8 cellular contexts compared by ENCODE assay signal in the genomic region with DNA sequence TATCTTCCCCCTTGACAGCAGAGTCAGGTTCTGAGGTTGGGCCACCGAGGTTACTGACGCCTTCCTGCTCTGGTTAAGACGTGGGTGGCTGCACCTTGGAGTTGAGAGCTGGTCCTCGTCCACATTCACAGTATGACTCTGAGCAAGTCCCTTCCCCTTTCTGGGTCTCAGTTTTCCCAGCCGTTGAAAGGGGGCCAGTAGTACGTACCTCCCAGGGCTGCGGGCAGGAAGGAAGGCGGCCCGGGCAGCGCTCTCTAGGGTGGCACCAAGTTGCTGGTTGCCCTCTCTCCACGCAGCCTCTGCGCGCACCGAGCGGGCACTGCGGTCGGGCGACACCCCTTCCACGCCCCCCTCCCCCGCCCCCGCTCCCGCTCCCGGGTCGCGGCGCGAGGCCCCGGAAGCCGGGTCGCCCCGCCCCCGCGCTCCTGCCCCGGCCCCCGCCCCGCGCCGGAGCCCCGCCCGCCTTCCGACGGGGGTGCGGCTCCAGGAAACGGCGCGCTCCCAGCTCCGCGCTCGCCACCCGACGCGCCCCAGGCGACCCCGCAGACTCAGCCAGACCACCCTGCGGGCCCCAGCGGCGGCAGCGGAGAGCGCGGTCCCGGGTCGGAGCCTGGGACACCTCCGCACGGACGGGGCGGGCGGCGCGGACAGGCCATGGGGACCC. TPM values are rescaled to one million over a fixed set of nuclear protein-coding genes. Genes with fewer than 3 reads are reported as not detected.
DNase-seq lines count a peak whose midpoint lies in the region; ATAC-seq and TF ChIP-seq lines count a peak whose summit lies in the region.

EHBP1L1 (plus strand) TSS at position 486 of the 664 bp plus-strand sequence. CDS start 250 bp downstream, outside the sequence.

- H3K9me3 ChIP-seq in iPS DF 6.9 (ENCODE audit: control insufficient read depth, insufficient read depth, low read length) (no peaks in the 10 kb centered on the region), spleen (no peaks in the 10 kb centered on the region)

- H3K27me3 ChIP-seq in iPS DF 6.9 (ENCODE audit: control insufficient read depth, insufficient read depth, low read length) (peaks cover 7% of the 10 kb centered on the region), spleen (replicated peaks in 1 of 7) (no peaks in the 10 kb centered on the region)

- DNase-seq in GM10266 (ENCODE audit: extremely low spot score) (peak; percentile 95), HuH-7 (ENCODE audit: low spot score) (peak; percentile 67), astrocyte of the cerebellum (ENCODE audit: low read depth) (no peak), iPS DF 6.9 (ENCODE audit: low read depth, low spot score) (no peak), spleen (peak; percentile 95)

- TF ChIP-seq CTCF in GM10266 (IDR thresholded peaks at IDR 0.05; ENCODE audit: control insufficient read depth, insufficient read depth, low read depth, missing control alignments) = no peak
- no peak for TF ChIP-seq CTCF in astrocyte of the cerebellum (IDR thresholded peaks at IDR 0.05; ENCODE audit: low read depth, low read length, missing control alignments)
- TF ChIP-seq CTCF in spleen (IDR thresholded peaks at IDR 0.05 in 8 of 11, conservative IDR thresholded peaks at IDR 0.05 in 3 of 11) = no peak

- no CpG with 5 or more reads among the region's 69 CpGs for WGBS in iPS DF 6.9 (ENCODE audit: insufficient coverage, insufficient read length)
- 0 to 2% (median 1%) methylated on average over 5 to 69 of the region's 69 CpGs; no CpG with 5 or more reads in 1 of the 5 donors for WGBS in spleen, 5 donors

- TF ChIP-seq POLR2A in spleen (IDR thresholded peaks at IDR 0.05) = peak in 1 of 3 donors; percentile 28

- H3K36me3 ChIP-seq in iPS DF 6.9 (ENCODE audit: control insufficient read depth, insufficient read depth, low read length) = peaks cover 3% of the 10 kb centered on the region
- peaks cover 4 to 42% (median 17%) of the 10 kb centered on the region in 6 donors for H3K36me3 ChIP-seq in spleen

- peak within 1 kb of the TSS; percentile 91 for H3K4me3 ChIP-seq in astrocyte of the cerebellum (ENCODE audit: low read depth, low read length)
- peak within 1 kb of the TSS; percentile 44; the same call in 1 of the 2 replicates for H3K4me3 ChIP-seq in iPS DF 6.9 (ENCODE audit: low read length)
- H3K4me3 ChIP-seq in spleen = peak within 1 kb of the TSS; percentile 71 to 95 (median 88)

- intact Hi-C loops in T-helper 2 cell treated with Interferon-gamma antibody and Interleukin-4, amounts not matched to agents 100 ng/mL and 5 ng/mL, for 36 hours (cut with micrococcal nuclease) = no loop called here
- intact Hi-C loops in spleen (cut with DNase I; ENCODE audit: low total_unique reads) = no loop called here

- ATAC-seq in HG02973 (IDR thresholded peaks at IDR 0.05; ENCODE audit: unreplicated experiment) (no peak), HG02840 (IDR thresholded peaks at IDR 0.05; ENCODE audit: low FRiP score, unreplicated experiment) (no peak)

- in situ Hi-C loops in astrocyte of the cerebellum (cut with HindIII; ENCODE audit: low sequenced_read_pairs) = no loop called here

- H3K27ac ChIP-seq in iPS DF 6.9 (ENCODE audit: low read length) (no peak within 1 kb of the TSS), spleen (peak within 1 kb of the TSS; percentile 88 to 99 (median 96))

- peaks cover 12% of the 10 kb centered on the region for H3K4me1 ChIP-seq in iPS DF 6.9 (ENCODE audit: control insufficient read depth, insufficient read depth, low read length)
- peaks cover 36 to 92% (median 72%) of the 10 kb centered on the region in 6 donors for H3K4me1 ChIP-seq in spleen

RNA-seq across cellular contexts. Expression of gene EHBP1L1, which starts in this region (rescaled TPM):
- total RNA-seq in T-helper 2 cell treated with Interferon-gamma antibody and Interleukin-4, amounts not matched to agents 100 ng/mL and 5 ng/mL, for 36 hours = 81.6 and 84.3 TPM in 2 replicates
- 100 to 1,000 TPM; 151 to 365 (median 242) TPM for total RNA-seq in spleen
- polyA plus RNA-seq in spleen = 100 to 1,000 TPM in 2 of 3 donors, 10 to 100 TPM in 1; 44.3 to 174 (median 116) TPM

Comparison
In these comparisons a context has a peak if more than half of its experiments do, and no peak if none do; other contexts are left out.
1. DNase-seq: peak in GM10266 (single experiment), HuH-7 (single experiment) and spleen (single experiment); none in astrocyte of the cerebellum (single experiment) and iPS DF 6.9 (single experiment).
2. Peak in every context shown above with its lines, with median percentiles within 50 percentile points of each other: H3K4me3 ChIP-seq.